ENCODE assay signal across 28 cellular contexts in the genomic region with DNA sequence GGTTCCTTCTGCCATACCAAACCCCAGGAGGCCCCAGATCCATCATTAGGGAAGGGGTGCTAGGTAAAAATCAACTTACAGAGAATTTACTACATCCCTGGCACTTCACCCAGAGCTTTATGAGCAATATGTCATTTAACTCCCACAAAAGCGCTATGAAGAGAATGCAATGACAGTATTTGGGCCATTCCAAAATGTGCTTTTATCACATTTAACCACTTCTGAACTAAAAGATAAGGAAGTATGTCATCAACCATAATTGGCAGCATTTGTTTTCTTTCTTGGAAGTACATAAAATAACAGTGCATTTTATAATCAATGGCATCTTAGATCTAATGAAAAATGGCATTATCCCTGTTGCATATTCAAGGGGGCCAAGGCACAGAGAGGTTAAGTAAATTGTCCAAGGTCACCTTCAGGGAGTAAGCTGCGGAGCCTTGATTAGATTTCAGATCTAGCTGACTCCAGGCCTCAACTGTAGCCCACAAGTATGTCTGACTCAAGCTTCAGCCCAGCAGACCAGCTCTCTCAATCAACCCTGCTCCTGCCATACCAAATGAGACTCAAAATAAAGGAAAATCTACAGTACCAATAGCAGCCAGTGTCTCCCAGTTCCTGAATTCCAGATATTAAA. TPM values are rescaled to one million over a fixed set of nuclear protein-coding genes. Genes with fewer than 3 reads are reported as not detected.
DNase-seq lines count a peak whose midpoint lies in the region; ATAC-seq, FAIRE-seq and TF ChIP-seq lines count a peak whose summit lies in the region.
"Had no signal": no experiment of that assay in that cellular context is flagged by ENCODE, and none has a peak within 500 bp of the region (broad histone marks: within the 10 kb centered on the region; RNA-seq: fewer than 3 reads in every experiment).

No MANE protein-coding gene starts in this region.

- no peaks in the 10 kb centered on the region for H3K9me3 Mint-ChIP-seq in activated CD4-positive, alpha-beta memory T cell treated with anti-CD3 and anti-CD28 coated beads, Interleukin-2, amount 10 ng/mL, durations not matched to agents 7 days and 5 days
- H3K9me3 Mint-ChIP-seq: activated naive CD4-positive, alpha-beta T cell treated with anti-CD3 and anti-CD28 coated beads, Interleukin-2, amount 10 ng/mL, durations not matched to agents 7 days and 5 days; activated T-helper 1 cell treated with anti-CD3 and anti-CD28 coated beads, Interleukin-12 subunit alpha, Interleukin-12 subunit beta, Interleukin-2, Interleukin-4 antibody, amounts not matched to agents 30 ng/mL and 10 ng/mL and 1 ng/mL, durations not matched to agents 14 hours and 24 hours and 36 hours; CD8-positive, alpha-beta T cell; immature natural killer cell; naive thymus-derived CD4-positive, alpha-beta T cell; WTC11 had no signal

- H3K4me3 ChIP-seq in astrocyte of the spinal cord (ENCODE audit: low read depth, low read length): no peak overlapping the region
- H3K4me3 ChIP-seq: left lung, right atrium auricular region, SK-N-MC, tibial artery had no signal

- no peak overlapping the region for H3K4me3 Mint-ChIP-seq in activated CD4-positive, alpha-beta memory T cell treated with anti-CD3 and anti-CD28 coated beads, Interleukin-2, amount 10 ng/mL, durations not matched to agents 7 days and 5 days
- H3K4me3 Mint-ChIP-seq: activated naive CD4-positive, alpha-beta T cell treated with anti-CD3 and anti-CD28 coated beads, Interleukin-2, amount 10 ng/mL, durations not matched to agents 7 days and 5 days; activated T-helper 1 cell treated with anti-CD3 and anti-CD28 coated beads, Interleukin-12 subunit alpha, Interleukin-12 subunit beta, Interleukin-2, Interleukin-4 antibody, amounts not matched to agents 30 ng/mL and 10 ng/mL and 1 ng/mL, durations not matched to agents 14 hours and 24 hours and 36 hours; CD8-positive, alpha-beta T cell; immature natural killer cell; naive thymus-derived CD4-positive, alpha-beta T cell; WTC11 had no signal

- H3K27me3 Mint-ChIP-seq in activated CD4-positive, alpha-beta memory T cell treated with anti-CD3 and anti-CD28 coated beads, Interleukin-2, amount 10 ng/mL, durations not matched to agents 7 days and 5 days: peaks cover 3% of the 10 kb centered on the region
- H3K27me3 Mint-ChIP-seq: activated naive CD4-positive, alpha-beta T cell treated with anti-CD3 and anti-CD28 coated beads, Interleukin-2, amount 10 ng/mL, durations not matched to agents 7 days and 5 days had no signal

- TF ChIP-seq CTCF in astrocyte of the spinal cord (IDR thresholded peaks at IDR 0.05; ENCODE audit: low read depth, low read length): no peak

- no peaks in the 10 kb centered on the region for H3K36me3 Mint-ChIP-seq in activated CD4-positive, alpha-beta memory T cell treated with anti-CD3 and anti-CD28 coated beads, Interleukin-2, amount 10 ng/mL, durations not matched to agents 7 days and 5 days (ENCODE audit: low read depth)
- H3K36me3 Mint-ChIP-seq: activated naive CD4-positive, alpha-beta T cell treated with anti-CD3 and anti-CD28 coated beads, Interleukin-2, amount 10 ng/mL, durations not matched to agents 7 days and 5 days; CD8-positive, alpha-beta T cell; immature natural killer cell; naive thymus-derived CD4-positive, alpha-beta T cell; WTC11 had no signal

- DNase-seq in A172 (ENCODE audit: low spot score): peak; percentile 68
- no peak for DNase-seq in RCC 7860 (ENCODE audit: low spot score)
- peak; percentile 48 for DNase-seq in astrocyte of the spinal cord (ENCODE audit: low read depth, low spot score)
- peak; percentile 75 for DNase-seq in iris pigment epithelial cell (ENCODE audit: low read depth)
- DNase-seq in CD1c-positive myeloid dendritic cell (ENCODE audit: extremely low spot score): no peak
- no peak for DNase-seq in NCI-H2227 treated with DMSO at 0.1 percent for 48 hours (lab: John Stamatoyannopoulos, UW)
- DNase-seq in activated CD4-positive, alpha-beta memory T cell treated with anti-CD3 and anti-CD28 coated beads, Interleukin-2, amount 10 ng/mL, durations not matched to agents 7 days and 5 days: no peak
- DNase-seq: activated naive CD4-positive, alpha-beta T cell treated with anti-CD3 and anti-CD28 coated beads, Interleukin-2, amount 10 ng/mL, durations not matched to agents 7 days and 5 days; caudate nucleus; CD8-positive, alpha-beta T cell; GDM1; hippocampal formation; immature natural killer cell; KG1; left lung; naive thymus-derived CD4-positive, alpha-beta T cell; NCI-H1694 treated with DMSO at 0.1 percent for 48 hours; NCI-H69; stimulated activated CD4-positive, alpha-beta T cell treated with anti-CD3 and anti-CD28 coated beads, Interleukin-4, amount 100 ng/mL, for 4 hours; stimulated activated naive CD4-positive, alpha-beta T cell treated with Interleukin-2 at 50 U/mL for 16 hours; T-helper 2 cell; tibial artery had no signal

- CTCF ChIA-PET in activated CD4-positive, alpha-beta memory T cell treated with anti-CD3 and anti-CD28 coated beads, Interleukin-2, amount 10 ng/mL, durations not matched to agents 7 days and 5 days (lab: Charles Lee): interaction anchor here (1.0 to 1.4 kb wide), 3 partner anchors 11 to 315 kb away, joined by 3 to 4 read pairs (median 4); no protein-coding TSS in a partner anchor

- H3K4me1 Mint-ChIP-seq in activated CD4-positive, alpha-beta memory T cell treated with anti-CD3 and anti-CD28 coated beads, Interleukin-2, amount 10 ng/mL, durations not matched to agents 7 days and 5 days: no peaks in the 10 kb centered on the region
- H3K4me1 Mint-ChIP-seq: activated naive CD4-positive, alpha-beta T cell treated with anti-CD3 and anti-CD28 coated beads, Interleukin-2, amount 10 ng/mL, durations not matched to agents 7 days and 5 days; immature natural killer cell had no signal

- H3K27ac Mint-ChIP-seq in activated CD4-positive, alpha-beta memory T cell treated with anti-CD3 and anti-CD28 coated beads, Interleukin-2, amount 10 ng/mL, durations not matched to agents 7 days and 5 days: no peak overlapping the region
- H3K27ac Mint-ChIP-seq: activated naive CD4-positive, alpha-beta T cell treated with anti-CD3 and anti-CD28 coated beads, Interleukin-2, amount 10 ng/mL, durations not matched to agents 7 days and 5 days; activated T-helper 1 cell treated with anti-CD3 and anti-CD28 coated beads, Interleukin-12 subunit alpha, Interleukin-12 subunit beta, Interleukin-2, Interleukin-4 antibody, amounts not matched to agents 30 ng/mL and 10 ng/mL and 1 ng/mL, durations not matched to agents 14 hours and 24 hours and 36 hours; CD8-positive, alpha-beta T cell; immature natural killer cell; naive thymus-derived CD4-positive, alpha-beta T cell; WTC11 had no signal

- no peak for ATAC-seq in HG03378 (IDR thresholded peaks at IDR 0.05; ENCODE audit: unreplicated experiment)
- ATAC-seq: CD8-positive, alpha-beta T cell; left lung; naive thymus-derived CD4-positive, alpha-beta T cell; WTC11 had no signal

- in situ Hi-C loops in astrocyte of the spinal cord (cut with HindIII; ENCODE audit: low sequenced_read_pairs): no loop called here

- peak; percentile 46 for FAIRE-seq in RCC 7860 (lab: Jason Lieb, UNC)
- FAIRE-seq: frontal cortex had no signal

- POLR2A ChIA-PET in activated CD4-positive, alpha-beta memory T cell treated with anti-CD3 and anti-CD28 coated beads, Interleukin-2, amount 10 ng/mL, durations not matched to agents 7 days and 5 days (lab: Charles Lee): no interaction called here

RNA-seq across cellular contexts. Expression of a gene that starts 16.5 kb away (rescaled TPM):
- total RNA-seq in A172 (2014; rRNA removed; shearing (Covaris generic)): 7.8 and 10.1 TPM in 2 replicates
- not detected for total RNA-seq in activated CD4-positive, alpha-beta memory T cell treated with anti-CD3 and anti-CD28 coated beads, Interleukin-2, amount 10 ng/mL, durations not matched to agents 7 days and 5 days
- total RNA-seq: activated T-helper 1 cell treated with anti-CD3 and anti-CD28 coated beads, Interleukin-12 subunit alpha, Interleukin-12 subunit beta, Interleukin-2, Interleukin-4 antibody, amounts not matched to agents 30 ng/mL and 10 ng/mL and 1 ng/mL, durations not matched to agents 14 hours and 24 hours and 36 hours; CD8-positive, alpha-beta T cell had no signal

Comparison
In these comparisons a context has a peak if more than half of its experiments do, and no peak if none do; other contexts are left out.
1. DNase-seq: peak in A172 (single experiment), astrocyte of the spinal cord (single experiment) and iris pigment epithelial cell (single experiment); none in RCC 7860 (single experiment), CD1c-positive myeloid dendritic cell (single experiment), NCI-H2227 treated with DMSO at 0.1 percent for 48 hours (single experiment) and activated CD4-positive, alpha-beta memory T cell treated with anti-CD3 and anti-CD28 coated beads, Interleukin-2, amount 10 ng/mL, durations not matched to agents 7 days and 5 days (single experiment).